ENCODE assay signal across 12 cellular contexts in genomic region chr11:12196335-12196734, GRCh38.
A peak's percentile ranks its signal among the peaks of the same experiment; 100 is the strongest.
DNase-seq lines count a peak whose midpoint lies in the region; ATAC-seq, FAIRE-seq and TF ChIP-seq lines count a peak whose summit lies in the region.
"Had no signal": no experiment of that assay in that cellular context is flagged by ENCODE, and none has a peak within 500 bp of the region (broad histone marks: within the 10 kb centered on the region; RNA-seq: fewer than 3 reads in every experiment).

No MANE protein-coding gene starts in this region.

- no peak for TF ChIP-seq CTCF in thoracic aorta (IDR thresholded peaks at IDR 0.05)
- TF ChIP-seq CTCF in kidney (IDR thresholded peaks at IDR 0.05; ENCODE audit: borderline replicate concordance, extremely low read depth, insufficient read depth), result no peak

- FAIRE-seq in kidney (lab: Jason Lieb, UNC), result no peak

- CTCF ChIA-PET in activated naive CD4-positive, alpha-beta T cell treated with anti-CD3 and anti-CD28 coated beads for 36 hours (lab: Charles Lee), result interaction anchor here (1.1 to 1.7 kb wide), 2 partner anchors 21 to 40 kb away, joined by 4 read pairs; no protein-coding TSS in a partner anchor
- CTCF ChIA-PET in activated CD4-positive, alpha-beta memory T cell treated with anti-CD3 and anti-CD28 coated beads for 36 hours (lab: Charles Lee), result interaction anchor here (1.1 to 1.4 kb wide), 2 partner anchors 28 to 39 kb away, joined by 4 to 9 read pairs; no protein-coding TSS in a partner anchor

- no peaks in the 10 kb centered on the region for H3K9me3 Mint-ChIP-seq in activated naive CD4-positive, alpha-beta T cell treated with anti-CD3 and anti-CD28 coated beads for 36 hours
- H3K9me3 Mint-ChIP-seq in activated CD4-positive, alpha-beta memory T cell treated with anti-CD3 and anti-CD28 coated beads for 36 hours, result no peaks in the 10 kb centered on the region

- peaks cover 46 to 97% of the 10 kb centered on the region in 2 donors for H3K4me1 ChIP-seq in thoracic aorta (ENCODE audit: control insufficient read depth in 1 of 2, low read depth in 2 of 2)
- H3K4me1 ChIP-seq in kidney (ENCODE audit: control insufficient read depth in 1 of 2, insufficient read depth in 1 of 2, low read depth in 1 of 2, low read length in 2 of 2), result peaks cover 0 to 9% of the 10 kb centered on the region in 2 donors
- H3K4me1 ChIP-seq: parathyroid adenoma had no signal

- POLR2A ChIA-PET in activated CD4-positive, alpha-beta memory T cell treated with anti-CD3 and anti-CD28 coated beads for 36 hours (lab: Charles Lee), result interaction anchor here (1.0 to 2.8 kb wide), 11 partner anchors 9 to 86 kb away, joined by 3 to 14 read pairs (median 8); partner anchors contain the start of gene MICAL2

- ATAC-seq in thoracic aorta (ENCODE audit: insufficient number of reproducible peaks, low FRiP score, low read depth), result no peak

- H3K9ac ChIP-seq in kidney (ENCODE audit: low read length in 2 of 2), result no peak overlapping the region
- H3K9ac ChIP-seq: parathyroid adenoma had no signal

- H3K9me3 ChIP-seq in thoracic aorta, result no peaks in the 10 kb centered on the region
- no peaks in the 10 kb centered on the region for H3K9me3 ChIP-seq in kidney (ENCODE audit: control insufficient read depth in 1 of 2, low read length in 2 of 2)
- H3K9me3 ChIP-seq: esophagus squamous epithelium had no signal

- H3K27ac Mint-ChIP-seq in activated naive CD4-positive, alpha-beta T cell treated with anti-CD3 and anti-CD28 coated beads for 36 hours, result peak overlapping the region; percentile 90
- H3K27ac Mint-ChIP-seq in activated CD4-positive, alpha-beta memory T cell treated with anti-CD3 and anti-CD28 coated beads for 36 hours, result peak overlapping the region; percentile 98

- peaks cover 74% of the 10 kb centered on the region for H3K4me1 Mint-ChIP-seq in activated naive CD4-positive, alpha-beta T cell treated with anti-CD3 and anti-CD28 coated beads for 36 hours (ENCODE audit: low read depth)
- H3K4me1 Mint-ChIP-seq in activated CD4-positive, alpha-beta memory T cell treated with anti-CD3 and anti-CD28 coated beads for 36 hours (ENCODE audit: low read depth), result peaks cover 77% of the 10 kb centered on the region

- DNase-seq in activated naive CD4-positive, alpha-beta T cell treated with anti-CD3 and anti-CD28 coated beads for 36 hours, result no peak
- no peak for DNase-seq in activated naive CD4-positive, alpha-beta T cell treated with anti-CD3 and anti-CD28 coated beads, Interleukin-2, amount 50 U/mL, for 16 hours
- DNase-seq in activated CD4-positive, alpha-beta memory T cell treated with anti-CD3 and anti-CD28 coated beads for 36 hours, result peak; percentile 36
- DNase-seq in epithelial cell of prostate (ENCODE audit: low read depth, low spot score) (no peak), thoracic aorta (ENCODE audit: low spot score) (no peak), NCI-H226 (no peak), kidney (no peak), globus pallidus (ENCODE audit: low spot score) (no peak)
- DNase-seq: esophagus squamous epithelium, hippocampal formation, NCI-H2029 had no signal

- peak overlapping the region; percentile 28 for H3K27ac ChIP-seq in epithelial cell of prostate
- peak overlapping the region; percentile 88 to 92 for H3K27ac ChIP-seq in thoracic aorta
- H3K27ac ChIP-seq in kidney (ENCODE audit: low read depth in 2 of 2, low read length in 2 of 2), result no peak overlapping the region
- H3K27ac ChIP-seq: parathyroid adenoma had no signal

- H3K4me3 Mint-ChIP-seq in activated naive CD4-positive, alpha-beta T cell treated with anti-CD3 and anti-CD28 coated beads for 36 hours, result peak overlapping the region; percentile 79
- peak overlapping the region; percentile 95 for H3K4me3 Mint-ChIP-seq in activated CD4-positive, alpha-beta memory T cell treated with anti-CD3 and anti-CD28 coated beads for 36 hours

- intact Hi-C loops in activated naive CD4-positive, alpha-beta T cell treated with anti-CD3 and anti-CD28 coated beads for 36 hours (cut with micrococcal nuclease), result loop anchor here (1.0 to 5.0 kb wide), 3 partner anchors 22 to 41 kb away; no protein-coding TSS in a partner anchor
- intact Hi-C loops in activated CD4-positive, alpha-beta memory T cell treated with anti-CD3 and anti-CD28 coated beads for 36 hours (cut with micrococcal nuclease), result loop anchor here (1.0 to 5.0 kb wide), 4 partner anchors 11 to 354 kb away; partner anchors contain the start of gene USP47
- intact Hi-C loops in kidney (cut with DNase I), result no loop called here

- no peaks in the 10 kb centered on the region for H3K27me3 ChIP-seq in thoracic aorta (replicated peaks; ENCODE audit: insufficient read depth)
- H3K27me3 ChIP-seq: esophagus squamous epithelium had no signal

- H3K36me3 Mint-ChIP-seq in activated naive CD4-positive, alpha-beta T cell treated with anti-CD3 and anti-CD28 coated beads for 36 hours (ENCODE audit: low read depth), result peaks cover 6% of the 10 kb centered on the region
- H3K36me3 Mint-ChIP-seq in activated CD4-positive, alpha-beta memory T cell treated with anti-CD3 and anti-CD28 coated beads for 36 hours, result peaks cover 48% of the 10 kb centered on the region

- H3K27me3 Mint-ChIP-seq in activated naive CD4-positive, alpha-beta T cell treated with anti-CD3 and anti-CD28 coated beads for 36 hours (ENCODE audit: low read depth), result no peaks in the 10 kb centered on the region
- H3K27me3 Mint-ChIP-seq in activated CD4-positive, alpha-beta memory T cell treated with anti-CD3 and anti-CD28 coated beads for 36 hours, result no peaks in the 10 kb centered on the region

- peaks cover 10% of the 10 kb centered on the region for H3K36me3 ChIP-seq in thoracic aorta
- no peaks in the 10 kb centered on the region for H3K36me3 ChIP-seq in kidney (ENCODE audit: control insufficient read depth in 1 of 2, insufficient read depth in 2 of 2, low read length in 2 of 2)
- H3K36me3 ChIP-seq: esophagus squamous epithelium had no signal

- no peak overlapping the region for H3K4me3 ChIP-seq in thoracic aorta
- H3K4me3 ChIP-seq in kidney (ENCODE audit: low read length in 2 of 2), result no peak overlapping the region

Comparison
In these comparisons a context has a peak if more than half of its experiments do, and no peak if none do; other contexts are left out.
1. H3K27ac ChIP-seq: peak in epithelial cell of prostate (single experiment) and thoracic aorta (2 of 2); none in kidney (0 of 2).